In the genomic region with DNA sequence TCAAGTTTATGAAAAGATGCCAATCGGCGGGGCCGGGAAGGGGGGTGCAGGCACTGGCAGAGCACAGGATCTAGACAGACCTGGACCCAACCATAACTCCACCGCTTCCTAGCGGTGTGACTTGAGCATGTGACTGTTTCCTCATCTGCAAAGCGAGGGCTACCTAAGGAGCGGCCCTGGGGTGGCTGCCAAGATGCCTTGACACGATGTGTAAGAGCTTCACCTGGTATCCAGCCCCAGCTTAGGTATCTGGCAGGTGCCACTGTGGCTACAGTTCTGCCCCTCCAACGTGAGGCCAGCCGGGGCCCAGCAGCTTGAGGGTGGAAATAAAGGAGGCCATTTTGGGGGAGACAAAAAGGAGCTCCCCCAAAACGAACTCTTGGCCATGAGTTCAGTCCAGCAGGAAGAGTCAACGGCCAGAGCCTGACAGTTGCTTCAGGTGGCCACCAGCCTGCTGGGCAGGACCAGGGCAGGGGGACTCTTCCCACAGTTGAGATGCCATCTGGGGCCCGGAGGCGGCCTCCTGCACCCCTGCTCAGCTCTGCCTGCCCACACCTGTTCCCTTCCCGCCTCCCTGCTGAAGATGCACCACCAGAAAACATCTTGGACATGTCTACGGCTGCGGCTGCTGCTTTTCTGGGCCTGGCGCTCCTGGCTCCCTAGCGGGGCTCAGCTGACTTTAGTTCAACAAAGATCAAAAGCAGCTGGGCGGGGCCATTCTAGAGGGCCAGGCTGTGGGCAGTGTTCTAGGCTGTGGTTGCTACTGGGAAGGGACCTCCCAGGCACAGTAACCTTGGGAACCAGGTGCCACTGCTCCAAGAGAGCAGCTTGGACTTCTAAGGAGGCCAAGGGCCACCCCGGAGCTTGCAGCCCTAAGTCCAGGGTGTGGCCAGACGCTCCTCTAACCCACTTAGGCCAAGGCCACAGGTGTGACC, we compare ENCODE assay signal across 1 cellular context.
TF ChIP-seq lines count a peak whose summit lies in the region.

No MANE protein-coding gene starts in this region.

TF ChIP-seq in HepG2, 621 proteins besides CTCF, POLR2A, EP300 and RAD21 (continued from another document and continues in another):
- peak; percentile 63 for TF ChIP-seq TARDBP (CRISPR knock-in tag; IDR thresholded peaks at IDR 0.05)
- TF ChIP-seq ZNF589 (CRISPR knock-in tag; conservative IDR thresholded peaks at IDR 0.05), result no peak
- TF ChIP-seq, protein P1, sequence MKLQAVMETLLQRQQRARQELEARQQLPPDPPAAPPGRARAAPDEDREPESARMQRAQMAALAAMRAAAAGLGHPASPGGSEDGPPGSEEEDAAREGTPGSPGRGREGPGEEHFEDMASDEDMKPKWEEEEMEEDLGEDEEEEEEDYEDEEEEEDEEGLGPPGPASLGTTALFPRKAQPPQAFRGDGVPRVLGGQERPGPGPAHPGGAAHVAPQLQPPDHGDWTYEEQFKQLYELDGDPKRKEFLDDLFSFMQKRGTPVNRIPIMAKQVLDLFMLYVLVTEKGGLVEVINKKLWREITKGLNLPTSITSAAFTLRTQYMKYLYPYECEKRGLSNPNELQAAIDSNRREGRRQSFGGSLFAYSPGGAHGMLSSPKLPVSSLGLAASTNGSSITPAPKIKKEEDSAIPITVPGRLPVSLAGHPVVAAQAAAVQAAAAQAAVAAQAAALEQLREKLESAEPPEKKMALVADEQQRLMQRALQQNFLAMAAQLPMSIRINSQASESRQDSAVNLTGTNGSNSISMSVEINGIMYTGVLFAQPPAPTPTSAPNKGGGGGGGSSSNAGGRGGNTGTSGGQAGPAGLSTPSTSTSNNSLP (IDR thresholded peaks at IDR 0.05; ENCODE audit: low read depth, low read length), result no peak
- no peak for TF ChIP-seq ATRX (CRISPR knock-in tag; IDR thresholded peaks at IDR 0.05; ENCODE audit: borderline replicate concordance)
- peak; percentile 72; the same call in 1 of the 2 replicates for TF ChIP-seq NCOA2 (CRISPR knock-in tag; IDR thresholded peaks at IDR 0.05)
- peak; percentile 67; the same call in 1 of the 2 replicates for TF ChIP-seq RFXAP (CRISPR knock-in tag; IDR thresholded peaks at IDR 0.05; ENCODE audit: borderline replicate concordance)
- TF ChIP-seq ZNF766 (CRISPR knock-in tag; IDR thresholded peaks at IDR 0.05; ENCODE audit: borderline replicate concordance), result no peak
- TF ChIP-seq SOX5 (CRISPR knock-in tag; IDR thresholded peaks at IDR 0.05; ENCODE audit: borderline replicate concordance), result peak; percentile 41; the same call in 1 of the 2 replicates
- TF ChIP-seq ZSCAN20 (CRISPR knock-in tag; IDR thresholded peaks at IDR 0.05; ENCODE audit: borderline replicate concordance), result 0 out of 2 replicates have a peak, but pooled peaks have one; percentile 33
- TF ChIP-seq BRD4 (CRISPR knock-in tag; IDR thresholded peaks at IDR 0.05), result peak; percentile 48; the same call in 1 of the 2 replicates
- TF ChIP-seq, protein P2, sequence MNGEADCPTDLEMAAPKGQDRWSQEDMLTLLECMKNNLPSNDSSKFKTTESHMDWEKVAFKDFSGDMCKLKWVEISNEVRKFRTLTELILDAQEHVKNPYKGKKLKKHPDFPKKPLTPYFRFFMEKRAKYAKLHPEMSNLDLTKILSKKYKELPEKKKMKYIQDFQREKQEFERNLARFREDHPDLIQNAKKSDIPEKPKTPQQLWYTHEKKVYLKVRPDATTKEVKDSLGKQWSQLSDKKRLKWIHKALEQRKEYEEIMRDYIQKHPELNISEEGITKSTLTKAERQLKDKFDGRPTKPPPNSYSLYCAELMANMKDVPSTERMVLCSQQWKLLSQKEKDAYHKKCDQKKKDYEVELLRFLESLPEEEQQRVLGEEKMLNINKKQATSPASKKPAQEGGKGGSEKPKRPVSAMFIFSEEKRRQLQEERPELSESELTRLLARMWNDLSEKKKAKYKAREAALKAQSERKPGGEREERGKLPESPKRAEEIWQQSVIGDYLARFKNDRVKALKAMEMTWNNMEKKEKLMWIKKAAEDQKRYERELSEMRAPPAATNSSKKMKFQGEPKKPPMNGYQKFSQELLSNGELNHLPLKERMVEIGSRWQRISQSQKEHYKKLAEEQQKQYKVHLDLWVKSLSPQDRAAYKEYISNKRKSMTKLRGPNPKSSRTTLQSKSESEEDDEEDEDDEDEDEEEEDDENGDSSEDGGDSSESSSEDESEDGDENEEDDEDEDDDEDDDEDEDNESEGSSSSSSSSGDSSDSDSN (CRISPR knock-in tag; IDR thresholded peaks at IDR 0.05), result no peak
- peak; percentile 50 for TF ChIP-seq IKZF4 (CRISPR knock-in tag; IDR thresholded peaks at IDR 0.05; ENCODE audit: borderline replicate concordance, low read depth, not compliant biosample characterization)
- TF ChIP-seq ZMYM3 (CRISPR knock-in tag; IDR thresholded peaks at IDR 0.05), result no peak
- TF ChIP-seq ZNF546 (CRISPR knock-in tag; conservative IDR thresholded peaks at IDR 0.05), result no peak
- peak; percentile 56; the same call in 1 of the 2 replicates for TF ChIP-seq HOXD1 (CRISPR knock-in tag; IDR thresholded peaks at IDR 0.05)
- TF ChIP-seq ZNF788 (CRISPR knock-in tag; IDR thresholded peaks at IDR 0.05; ENCODE audit: borderline replicate concordance), result no peak
- peak; percentile 52; the same call in 1 of the 2 replicates for TF ChIP-seq ISL2 (CRISPR knock-in tag; IDR thresholded peaks at IDR 0.05)
- no peak for TF ChIP-seq EZH2 (conservative IDR thresholded peaks at IDR 0.05; ENCODE audit: low read depth, low read length)
- peak; percentile 82 for TF ChIP-seq SAP130 (CRISPR knock-in tag; IDR thresholded peaks at IDR 0.05; ENCODE audit: low read depth)
- TF ChIP-seq, protein P3, sequence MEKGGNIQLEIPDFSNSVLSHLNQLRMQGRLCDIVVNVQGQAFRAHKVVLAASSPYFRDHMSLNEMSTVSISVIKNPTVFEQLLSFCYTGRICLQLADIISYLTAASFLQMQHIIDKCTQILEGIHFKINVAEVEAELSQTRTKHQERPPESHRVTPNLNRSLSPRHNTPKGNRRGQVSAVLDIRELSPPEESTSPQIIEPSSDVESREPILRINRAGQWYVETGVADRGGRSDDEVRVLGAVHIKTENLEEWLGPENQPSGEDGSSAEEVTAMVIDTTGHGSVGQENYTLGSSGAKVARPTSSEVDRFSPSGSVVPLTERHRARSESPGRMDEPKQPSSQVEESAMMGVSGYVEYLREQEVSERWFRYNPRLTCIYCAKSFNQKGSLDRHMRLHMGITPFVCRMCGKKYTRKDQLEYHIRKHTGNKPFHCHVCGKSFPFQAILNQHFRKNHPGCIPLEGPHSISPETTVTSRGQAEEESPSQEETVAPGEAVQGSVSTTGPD (CRISPR knock-in tag; IDR thresholded peaks at IDR 0.05), result peak; percentile 66; the same call in 1 of the 2 replicates
- TF ChIP-seq XRCC5 (optimal IDR thresholded peaks at IDR 0.05; ENCODE audit: low read length), result peak; percentile 83
- TF ChIP-seq ZNF564 (CRISPR knock-in tag; IDR thresholded peaks at IDR 0.05), result no peak
- TF ChIP-seq SRY (CRISPR knock-in tag; IDR thresholded peaks at IDR 0.05), result peak; percentile 20; the same call in 1 of the 2 replicates
- TF ChIP-seq, protein P4, sequence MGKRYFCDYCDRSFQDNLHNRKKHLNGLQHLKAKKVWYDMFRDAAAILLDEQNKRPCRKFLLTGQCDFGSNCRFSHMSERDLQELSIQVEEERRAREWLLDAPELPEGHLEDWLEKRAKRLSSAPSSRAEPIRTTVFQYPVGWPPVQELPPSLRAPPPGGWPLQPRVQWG (CRISPR knock-in tag; IDR thresholded peaks at IDR 0.05; ENCODE audit: borderline replicate concordance, low read depth), result no peak
- TF ChIP-seq, protein P5, sequence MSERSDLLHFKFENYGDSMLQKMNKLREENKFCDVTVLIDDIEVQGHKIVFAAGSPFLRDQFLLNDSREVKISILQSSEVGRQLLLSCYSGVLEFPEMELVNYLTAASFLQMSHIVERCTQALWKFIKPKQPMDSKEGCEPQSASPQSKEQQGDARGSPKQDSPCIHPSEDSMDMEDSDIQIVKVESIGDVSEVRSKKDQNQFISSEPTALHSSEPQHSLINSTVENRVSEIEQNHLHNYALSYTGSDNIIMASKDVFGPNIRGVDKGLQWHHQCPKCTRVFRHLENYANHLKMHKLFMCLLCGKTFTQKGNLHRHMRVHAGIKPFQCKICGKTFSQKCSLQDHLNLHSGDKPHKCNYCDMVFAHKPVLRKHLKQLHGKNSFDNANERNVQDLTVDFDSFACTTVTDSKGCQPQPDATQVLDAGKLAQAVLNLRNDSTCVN (CRISPR knock-in tag; IDR thresholded peaks at IDR 0.05; ENCODE audit: borderline replicate concordance), result peak; percentile 99
- TF ChIP-seq, protein P6, sequence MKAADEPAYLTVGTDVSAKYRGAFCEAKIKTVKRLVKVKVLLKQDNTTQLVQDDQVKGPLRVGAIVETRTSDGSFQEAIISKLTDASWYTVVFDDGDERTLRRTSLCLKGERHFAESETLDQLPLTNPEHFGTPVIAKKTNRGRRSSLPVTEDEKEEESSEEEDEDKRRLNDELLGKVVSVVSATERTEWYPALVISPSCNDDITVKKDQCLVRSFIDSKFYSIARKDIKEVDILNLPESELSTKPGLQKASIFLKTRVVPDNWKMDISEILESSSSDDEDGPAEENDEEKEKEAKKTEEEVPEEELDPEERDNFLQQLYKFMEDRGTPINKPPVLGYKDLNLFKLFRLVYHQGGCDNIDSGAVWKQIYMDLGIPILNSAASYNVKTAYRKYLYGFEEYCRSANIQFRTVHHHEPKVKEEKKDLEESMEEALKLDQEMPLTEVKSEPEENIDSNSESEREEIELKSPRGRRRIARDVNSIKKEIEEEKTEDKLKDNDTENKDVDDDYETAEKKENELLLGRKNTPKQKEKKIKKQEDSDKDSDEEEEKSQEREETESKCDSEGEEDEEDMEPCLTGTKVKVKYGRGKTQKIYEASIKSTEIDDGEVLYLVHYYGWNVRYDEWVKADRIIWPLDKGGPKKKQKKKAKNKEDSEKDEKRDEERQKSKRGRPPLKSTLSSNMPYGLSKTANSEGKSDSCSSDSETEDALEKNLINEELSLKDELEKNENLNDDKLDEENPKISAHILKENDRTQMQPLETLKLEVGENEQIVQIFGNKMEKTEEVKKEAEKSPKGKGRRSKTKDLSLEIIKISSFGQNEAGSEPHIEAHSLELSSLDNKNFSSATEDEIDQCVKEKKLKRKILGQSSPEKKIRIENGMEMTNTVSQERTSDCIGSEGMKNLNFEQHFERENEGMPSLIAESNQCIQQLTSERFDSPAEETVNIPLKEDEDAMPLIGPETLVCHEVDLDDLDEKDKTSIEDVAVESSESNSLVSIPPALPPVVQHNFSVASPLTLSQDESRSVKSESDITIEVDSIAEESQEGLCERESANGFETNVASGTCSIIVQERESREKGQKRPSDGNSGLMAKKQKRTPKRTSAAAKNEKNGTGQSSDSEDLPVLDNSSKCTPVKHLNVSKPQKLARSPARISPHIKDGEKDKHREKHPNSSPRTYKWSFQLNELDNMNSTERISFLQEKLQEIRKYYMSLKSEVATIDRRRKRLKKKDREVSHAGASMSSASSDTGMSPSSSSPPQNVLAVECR (CRISPR knock-in tag; IDR thresholded peaks at IDR 0.05; ENCODE audit: borderline replicate concordance), result peak; percentile 51; the same call in 1 of the 2 replicates
- TF ChIP-seq, protein P7, sequence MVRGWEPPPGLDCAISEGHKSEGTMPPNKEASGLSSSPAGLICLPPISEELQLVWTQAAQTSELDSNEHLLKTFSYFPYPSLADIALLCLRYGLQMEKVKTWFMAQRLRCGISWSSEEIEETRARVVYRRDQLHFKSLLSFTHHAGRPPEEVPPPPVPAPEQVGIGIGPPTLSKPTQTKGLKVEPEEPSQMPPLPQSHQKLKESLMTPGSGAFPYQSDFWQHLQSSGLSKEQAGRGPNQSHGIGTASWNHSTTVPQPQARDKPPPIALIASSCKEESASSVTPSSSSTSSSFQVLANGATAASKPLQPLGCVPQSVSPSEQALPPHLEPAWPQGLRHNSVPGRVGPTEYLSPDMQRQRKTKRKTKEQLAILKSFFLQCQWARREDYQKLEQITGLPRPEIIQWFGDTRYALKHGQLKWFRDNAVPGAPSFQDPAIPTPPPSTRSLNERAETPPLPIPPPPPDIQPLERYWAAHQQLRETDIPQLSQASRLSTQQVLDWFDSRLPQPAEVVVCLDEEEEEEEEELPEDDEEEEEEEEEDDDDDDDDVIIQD (CRISPR knock-in tag; IDR thresholded peaks at IDR 0.05; ENCODE audit: low read depth), result no peak
- TF ChIP-seq NKX3-1 (CRISPR knock-in tag; IDR thresholded peaks at IDR 0.05), result no peak
- 0 out of 2 replicates have a peak, but pooled peaks have one; percentile 14 for TF ChIP-seq FOXC1 (CRISPR knock-in tag; IDR thresholded peaks at IDR 0.05; ENCODE audit: borderline replicate concordance)
- TF ChIP-seq, protein P8, sequence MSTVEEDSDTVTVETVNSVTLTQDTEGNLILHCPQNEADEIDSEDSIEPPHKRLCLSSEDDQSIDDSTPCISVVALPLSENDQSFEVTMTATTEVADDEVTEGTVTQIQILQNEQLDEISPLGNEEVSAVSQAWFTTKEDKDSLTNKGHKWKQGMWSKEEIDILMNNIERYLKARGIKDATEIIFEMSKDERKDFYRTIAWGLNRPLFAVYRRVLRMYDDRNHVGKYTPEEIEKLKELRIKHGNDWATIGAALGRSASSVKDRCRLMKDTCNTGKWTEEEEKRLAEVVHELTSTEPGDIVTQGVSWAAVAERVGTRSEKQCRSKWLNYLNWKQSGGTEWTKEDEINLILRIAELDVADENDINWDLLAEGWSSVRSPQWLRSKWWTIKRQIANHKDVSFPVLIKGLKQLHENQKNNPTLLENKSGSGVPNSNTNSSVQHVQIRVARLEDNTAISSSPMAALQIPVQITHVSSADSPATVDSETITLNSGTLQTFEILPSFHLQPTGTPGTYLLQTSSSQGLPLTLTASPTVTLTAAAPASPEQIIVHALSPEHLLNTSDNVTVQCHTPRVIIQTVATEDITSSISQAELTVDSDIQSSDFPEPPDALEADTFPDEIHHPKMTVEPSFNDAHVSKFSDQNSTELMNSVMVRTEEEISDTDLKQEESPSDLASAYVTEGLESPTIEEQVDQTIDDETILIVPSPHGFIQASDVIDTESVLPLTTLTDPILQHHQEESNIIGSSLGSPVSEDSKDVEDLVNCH (CRISPR knock-in tag; IDR thresholded peaks at IDR 0.05), result no peak
- peak; percentile 21; the same call in 1 of the 2 replicates for TF ChIP-seq NFKB2 (CRISPR knock-in tag; IDR thresholded peaks at IDR 0.05; ENCODE audit: borderline replicate concordance)
- TF ChIP-seq POLR2G (IDR thresholded peaks at IDR 0.05; ENCODE audit: low read depth, low read length), result peak; percentile 46
- TF ChIP-seq, protein P9, sequence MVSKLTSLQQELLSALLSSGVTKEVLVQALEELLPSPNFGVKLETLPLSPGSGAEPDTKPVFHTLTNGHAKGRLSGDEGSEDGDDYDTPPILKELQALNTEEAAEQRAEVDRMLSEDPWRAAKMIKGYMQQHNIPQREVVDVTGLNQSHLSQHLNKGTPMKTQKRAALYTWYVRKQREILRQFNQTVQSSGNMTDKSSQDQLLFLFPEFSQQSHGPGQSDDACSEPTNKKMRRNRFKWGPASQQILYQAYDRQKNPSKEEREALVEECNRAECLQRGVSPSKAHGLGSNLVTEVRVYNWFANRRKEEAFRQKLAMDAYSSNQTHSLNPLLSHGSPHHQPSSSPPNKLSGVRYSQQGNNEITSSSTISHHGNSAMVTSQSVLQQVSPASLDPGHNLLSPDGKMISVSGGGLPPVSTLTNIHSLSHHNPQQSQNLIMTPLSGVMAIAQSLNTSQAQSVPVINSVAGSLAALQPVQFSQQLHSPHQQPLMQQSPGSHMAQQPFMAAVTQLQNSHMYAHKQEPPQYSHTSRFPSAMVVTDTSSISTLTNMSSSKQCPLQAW (CRISPR knock-in tag; IDR thresholded peaks at IDR 0.05), result peak; percentile 67; the same call in 1 of the 2 replicates
- TF ChIP-seq, protein P10, sequence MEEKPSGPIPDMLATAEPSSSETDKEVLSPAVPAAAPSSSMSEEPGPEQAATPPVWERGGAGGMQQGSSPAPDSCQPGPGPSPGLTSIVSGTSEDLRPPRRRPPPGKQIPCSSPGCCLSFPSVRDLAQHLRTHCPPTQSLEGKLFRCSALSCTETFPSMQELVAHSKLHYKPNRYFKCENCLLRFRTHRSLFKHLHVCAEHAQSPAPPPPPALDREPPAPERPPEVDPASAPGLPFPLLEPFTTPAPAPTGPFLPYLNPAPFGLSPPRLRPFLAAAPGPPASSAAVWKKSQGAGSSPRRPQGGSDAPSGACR (CRISPR knock-in tag; IDR thresholded peaks at IDR 0.05), result no peak
